In genomic region chr11:73135346-73136284, GRCh38 we compare ENCODE assay signal across 1 cellular context.
TF ChIP-seq lines count a peak whose summit lies in the region.

No MANE protein-coding gene starts in this region.

TF ChIP-seq in endothelial cell of umbilical vein, 7 proteins besides CTCF, POLR2A, EP300 and RAD21:
- TF ChIP-seq FOS (IDR thresholded peaks at IDR 0.05; ENCODE audit: borderline replicate concordance, insufficient read depth, low read length): no peak
- TF ChIP-seq JUN (IDR thresholded peaks at IDR 0.05; ENCODE audit: borderline replicate concordance, insufficient read depth, insufficient read length, low read depth): no peak
- no peak for TF ChIP-seq MYC (IDR thresholded peaks at IDR 0.05; ENCODE audit: low read depth, low read length)
- TF ChIP-seq POLR2AphosphoS5 (IDR thresholded peaks at IDR 0.05; ENCODE audit: insufficient read depth, low read depth, low read length): no peak
- TF ChIP-seq MAX (IDR thresholded peaks at IDR 0.05; ENCODE audit: insufficient read depth, insufficient read length): no peak
- no peak for TF ChIP-seq EZH2 (IDR thresholded peaks at IDR 0.05; ENCODE audit: borderline replicate concordance, low read depth, low read length, severe bottlenecking)
- no peak for TF ChIP-seq GATA2 (IDR thresholded peaks at IDR 0.05; ENCODE audit: insufficient read depth, insufficient read length, low read depth, low read length)
